ENCODE assay signal across 8 cellular contexts in the genomic region with DNA sequence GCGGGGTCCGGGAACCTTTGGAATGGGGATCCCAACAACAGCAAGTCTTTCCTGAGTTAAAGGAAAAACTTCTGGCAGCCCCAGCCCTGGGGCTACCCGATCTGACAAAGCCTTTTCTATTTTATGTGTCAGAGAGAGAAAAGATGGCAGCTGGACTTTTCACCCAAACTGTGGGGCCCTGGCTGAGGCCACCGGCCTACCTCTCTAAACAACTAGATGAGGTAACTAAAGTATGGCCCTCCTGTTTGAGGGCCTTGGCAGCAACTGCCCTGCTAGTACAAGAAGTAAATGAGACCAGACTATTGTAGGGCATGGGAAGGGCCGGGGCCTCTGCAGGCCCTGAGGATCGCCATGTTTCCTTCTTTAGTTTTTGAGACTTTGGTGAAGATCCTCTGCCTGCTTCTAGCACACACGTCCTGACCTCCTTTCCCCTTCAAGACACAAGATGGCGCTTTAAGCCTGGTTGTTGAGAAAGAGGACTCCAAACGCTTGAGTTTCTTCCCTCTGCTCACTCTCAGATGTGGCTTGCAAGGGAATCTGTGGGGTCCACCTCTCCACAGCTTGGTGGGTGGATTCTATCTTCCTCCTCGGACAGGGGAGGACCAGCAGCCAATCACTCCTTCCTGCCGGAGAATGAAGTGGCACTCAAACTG. TPM values are rescaled to one million over a fixed set of nuclear protein-coding genes. Genes with fewer than 3 reads are reported as not detected.
A peak's percentile ranks its signal among the peaks of the same experiment; 100 is the strongest.
DNase-seq lines count a peak whose midpoint lies in the region; ATAC-seq and TF ChIP-seq lines count a peak whose summit lies in the region.

No MANE protein-coding gene starts in this region.

- no peak overlapping the region for H2BK15ac ChIP-seq in mesendoderm (replicated peaks; ENCODE audit: low read depth)

- H4K5ac ChIP-seq in mesendoderm (ENCODE audit: low read length) = no peak overlapping the region

- peaks cover 45% of the 10 kb centered on the region for H3K27me3 Mint-ChIP-seq in type B pancreatic cell

- no peak overlapping the region for H2AK5ac ChIP-seq in mesendoderm (ENCODE audit: low read length)

- intact Hi-C loops in left ventricle myocardium superior (cut with micrococcal nuclease) = loop anchor here (5.0 to 10.0 kb wide), 2 partner anchors 132 to 254 kb away; no protein-coding TSS in a partner anchor

- no peak overlapping the region for H3K18ac ChIP-seq in mesendoderm (ENCODE audit: low read length)

- no peak overlapping the region for H3K4ac ChIP-seq in mesendoderm (ENCODE audit: low read depth, low read length)

- peak; percentile 85 to 88 for DNase-seq in cardiac muscle cell (ENCODE audit: low read depth in 1 of 2, low spot score in 1 of 2)
- DNase-seq in left ventricle myocardium superior = no peak
- peak; percentile 83 for DNase-seq in MM.1S
- DNase-seq in RPMI8226 = peak; percentile 73
- peak; percentile 45 to 74 for DNase-seq in dermis microvascular lymphatic vessel endothelial cell (ENCODE audit: low read depth in 2 of 2)
- DNase-seq in mesendoderm = peak; percentile 91
- DNase-seq in type B pancreatic cell (ENCODE audit: extremely low spot score, unreplicated experiment) = no peak

- TF ChIP-seq CTCF in cardiac muscle cell (IDR thresholded peaks at IDR 0.05; ENCODE audit: low read depth, low read length) (peak; percentile 77), MM.1S (IDR thresholded peaks at IDR 0.05; ENCODE audit: low read length) (peak; percentile 73), type B pancreatic cell (conservative IDR thresholded peaks at IDR 0.05) (peak; percentile 82)

- H3K27me3 ChIP-seq in cardiac muscle cell (no peaks in the 10 kb centered on the region), MM.1S (replicated peaks; ENCODE audit: insufficient read depth, low read length) (no peaks in the 10 kb centered on the region), mesendoderm (ENCODE audit: insufficient read depth, low read length, poor library complexity) (no peaks in the 10 kb centered on the region)

- peak overlapping the region; percentile 30 for H2AFZ ChIP-seq in MM.1S (ENCODE audit: low read length)

- no peak overlapping the region for H3K56ac ChIP-seq in mesendoderm (ENCODE audit: low read length)

- H2BK5ac ChIP-seq in mesendoderm (ENCODE audit: low read length) = no peak overlapping the region

- H3K9me3 ChIP-seq in cardiac muscle cell (ENCODE audit: low read depth) (no peaks in the 10 kb centered on the region), MM.1S (replicated peaks; ENCODE audit: insufficient read depth, low read length) (no peaks in the 10 kb centered on the region)

- no peaks in the 10 kb centered on the region for H3K79me1 ChIP-seq in mesendoderm (ENCODE audit: low read length)

- no CpG with 5 or more reads among the region's 11 CpGs for WGBS in mesendoderm (ENCODE audit: extremely low coverage, insufficient coverage, low lambda C conversion rate)

- H3K4me1 Mint-ChIP-seq in type B pancreatic cell (ENCODE audit: unreplicated experiment) = peaks cover 4% of the 10 kb centered on the region

- H3F3A ChIP-seq in MM.1S (ENCODE audit: insufficient read depth, low read length) = no peaks in the 10 kb centered on the region

- no peak overlapping the region for H3K27ac Mint-ChIP-seq in type B pancreatic cell

- H3K79me2 ChIP-seq in MM.1S (ENCODE audit: low read length) = no peaks in the 10 kb centered on the region
- H3K79me2 ChIP-seq in mesendoderm (ENCODE audit: control insufficient read depth, insufficient read depth, low read length) = no peaks in the 10 kb centered on the region

- H3K4me3 Mint-ChIP-seq in type B pancreatic cell = no peak overlapping the region

- H3K9me2 ChIP-seq in MM.1S (replicated peaks; ENCODE audit: insufficient read depth, low read length) = no peaks in the 10 kb centered on the region

- H3K27ac ChIP-seq in cardiac muscle cell (no peak overlapping the region), MM.1S (ENCODE audit: low read length) (no peak overlapping the region), mesendoderm (ENCODE audit: low read depth, low read length) (no peak overlapping the region)

- H3K4me3 ChIP-seq in cardiac muscle cell (no peak overlapping the region), MM.1S (ENCODE audit: low read length) (no peak overlapping the region), mesendoderm (ENCODE audit: low read length) (no peak overlapping the region)

- no peaks in the 10 kb centered on the region for H3K9me3 Mint-ChIP-seq in type B pancreatic cell

- no peak for ATAC-seq in left ventricle myocardium superior
- ATAC-seq in GM21367 (IDR thresholded peaks at IDR 0.05; ENCODE audit: unreplicated experiment) = no peak

- no peaks in the 10 kb centered on the region for H3K4me1 ChIP-seq in cardiac muscle cell (ENCODE audit: low read depth)
- no peaks in the 10 kb centered on the region for H3K4me1 ChIP-seq in MM.1S (ENCODE audit: low read length)
- no peaks in the 10 kb centered on the region for H3K4me1 ChIP-seq in mesendoderm (ENCODE audit: control insufficient read depth, low read depth, low read length)

- H3K36me3 ChIP-seq in cardiac muscle cell (no peaks in the 10 kb centered on the region), MM.1S (replicated peaks; ENCODE audit: insufficient read depth, low read length) (no peaks in the 10 kb centered on the region), mesendoderm (ENCODE audit: control insufficient read depth, insufficient read depth, low read length) (no peaks in the 10 kb centered on the region)

- H3K36me3 Mint-ChIP-seq in type B pancreatic cell = no peaks in the 10 kb centered on the region

- H3K23ac ChIP-seq in mesendoderm (ENCODE audit: low read length) = no peak overlapping the region

- no peak overlapping the region for H3K9ac ChIP-seq in MM.1S (ENCODE audit: low read length)
- H3K9ac ChIP-seq in mesendoderm (ENCODE audit: low read length) = no peak overlapping the region

- no peak overlapping the region for H4K8ac ChIP-seq in mesendoderm (ENCODE audit: low read depth, low read length)

- no peak overlapping the region for H2BK120ac ChIP-seq in mesendoderm (ENCODE audit: low read depth, low read length)

- H3K4me2 ChIP-seq in MM.1S (ENCODE audit: low read depth, low read length) = no peak overlapping the region
- no peak overlapping the region for H3K4me2 ChIP-seq in mesendoderm (ENCODE audit: low read length)

- H4K20me1 ChIP-seq in MM.1S (ENCODE audit: insufficient read depth, low read length) = no peaks in the 10 kb centered on the region

RNA-seq across cellular contexts. Expression of a gene that starts 18.5 kb away (rescaled TPM):
- total RNA-seq in cardiac muscle cell (not detected in 2 replicates), left ventricle myocardium superior (not detected), dermis microvascular lymphatic vessel endothelial cell (not detected in 2 replicates), type B pancreatic cell (ENCODE audit: low replicate concordance) (0.58 TPM in 1 of 2 replicates, not detected in the other)
- polyA plus RNA-seq in cardiac muscle cell = not detected in 2 replicates
- 0.25 TPM for polyA plus RNA-seq in mesendoderm (2013, experiment 1 of 2)
- 0.18 TPM for polyA plus RNA-seq in mesendoderm (2013, experiment 2 of 2)

Comparison
In these comparisons a context has a peak if more than half of its experiments do, and no peak if none do; other contexts are left out.
1. DNase-seq: peak in cardiac muscle cell (2 of 2), MM.1S (single experiment), RPMI8226 (single experiment), dermis microvascular lymphatic vessel endothelial cell (2 of 2) and mesendoderm (single experiment); none in left ventricle myocardium superior (single experiment) and type B pancreatic cell (single experiment).
2. Peak in every context shown above with its lines, with median percentiles within 50 percentile points of each other: CTCF ChIP-seq.